ENCODE assay signal across 14 cellular contexts in genomic region chr10:32952541-32953276, GRCh38. TPM values are rescaled to one million over a fixed set of nuclear protein-coding genes. Genes with fewer than 3 reads are reported as not detected.
DNase-seq lines count a peak whose midpoint lies in the region; ATAC-seq and TF ChIP-seq lines count a peak whose summit lies in the region.
"Had no signal": no experiment of that assay in that cellular context is flagged by ENCODE, and none has a peak within 500 bp of the region (broad histone marks: within the 10 kb centered on the region; RNA-seq: fewer than 3 reads in every experiment).

No MANE protein-coding gene starts in this region.

- no peaks in the 10 kb centered on the region for H3K9me3 ChIP-seq in Karpas-422 (ENCODE audit: low read length)
- H3K9me3 ChIP-seq in psoas muscle = no peaks in the 10 kb centered on the region

- no peaks in the 10 kb centered on the region for H3K9me3 Mint-ChIP-seq in Calu3 (ENCODE audit: low read depth, unreplicated experiment)
- H3K9me3 Mint-ChIP-seq in effector memory CD8-positive, alpha-beta T cell = no peaks in the 10 kb centered on the region

- peaks cover 97% of the 10 kb centered on the region for H3K36me3 Mint-ChIP-seq in Calu3 (ENCODE audit: insufficient read depth, unreplicated experiment)
- H3K36me3 Mint-ChIP-seq in effector memory CD8-positive, alpha-beta T cell (ENCODE audit: insufficient read depth) = peaks cover 30% of the 10 kb centered on the region

- H3K4me1 Mint-ChIP-seq in Calu3 (ENCODE audit: low read depth, unreplicated experiment) = peaks cover 53% of the 10 kb centered on the region
- peaks cover 52 to 74% of the 10 kb centered on the region in 2 donors for H3K4me1 Mint-ChIP-seq in effector memory CD8-positive, alpha-beta T cell (ENCODE audit: low read depth in 2 of 2)

- H3K79me2 ChIP-seq in Karpas-422 (ENCODE audit: low read length) = peaks cover 100% of the 10 kb centered on the region

- intact Hi-C loops in Calu3 (cut with micrococcal nuclease; ENCODE audit: unreplicated experiment) = no loop called here
- intact Hi-C loops in psoas muscle (cut with DNase I) = no loop called here

- H2AFZ ChIP-seq in Karpas-422 (ENCODE audit: low read length) = no peak overlapping the region

- H3K4me3 Mint-ChIP-seq in Calu3 (ENCODE audit: low read depth, unreplicated experiment) = peak overlapping the region; percentile 98
- peak overlapping the region; percentile 72 to 84 for H3K4me3 Mint-ChIP-seq in effector memory CD8-positive, alpha-beta T cell

- H3K27ac Mint-ChIP-seq in Calu3 (ENCODE audit: unreplicated experiment) = peak overlapping the region; percentile 97
- peak overlapping the region in 1 of 2 donors; percentile 77 for H3K27ac Mint-ChIP-seq in effector memory CD8-positive, alpha-beta T cell

- CTCF ChIA-PET in Calu3 (lab: Charles Lee) = interaction anchor here (1.2 to 2.4 kb wide), 4 partner anchors 9 to 56 kb away, joined by 3 to 8 read pairs (median 4); no protein-coding TSS in a partner anchor

- no peak for DNase-seq in Calu3
- peak; percentile 54 for DNase-seq in Karpas-422
- no peak for DNase-seq in effector memory CD8-positive, alpha-beta T cell
- no peak for DNase-seq in psoas muscle
- no peak for DNase-seq in cortex of kidney (lab: John Stamatoyannopoulos, UW)
- no peak for DNase-seq in KBM-7
- DNase-seq in HK-2 (ENCODE audit: unreplicated experiment) = no peak
- DNase-seq: HCEC 1CT; NCI-H1417 treated with DMSO at 0.1 percent for 48 hours; NCI-H524 treated with DMSO at 0.1 percent for 48 hours; posterior cingulate gyrus; stimulated activated CD4-positive, alpha-beta T cell treated with anti-CD3 and anti-CD28 coated beads, Interleukin-4, amount 100 ng/mL, for 1 hour; WERI-Rb-1 had no signal

- BruUV-seq in Calu3 (replicated peaks; lab: Mats Ljungman, UMichigan) = no TSS peak

- in situ Hi-C loops in KBM-7 (cut with MboI; ENCODE audit: low pct_unique_long_range_greater_than_20kb, low sequenced_read_pairs) = no loop called here

- peaks cover 55% of the 10 kb centered on the region for H3K36me3 ChIP-seq in Karpas-422 (ENCODE audit: insufficient read depth, low read length)
- peaks cover 0 to 9% of the 10 kb centered on the region in 2 donors for H3K36me3 ChIP-seq in psoas muscle (ENCODE audit: insufficient read depth in 1 of 2, low read depth in 1 of 2)
- H3K36me3 ChIP-seq: WERI-Rb-1 had no signal

- H3K4me3 ChIP-seq in Karpas-422 (ENCODE audit: low read length) (peak overlapping the region; percentile 84), psoas muscle (peak overlapping the region; percentile 95)

- H3K27ac ChIP-seq in Karpas-422 (ENCODE audit: low read length) = peak overlapping the region; percentile 93
- peak overlapping the region; percentile 98 for H3K27ac ChIP-seq in psoas muscle
- H3K27ac ChIP-seq: WERI-Rb-1 had no signal

- H3K4me2 ChIP-seq in Karpas-422 (ENCODE audit: low read depth, low read length, poor library complexity, severe bottlenecking) = peak overlapping the region; percentile 82

- ATAC-seq in effector memory CD8-positive, alpha-beta T cell (replicated peaks) = no peak
- no peak for ATAC-seq in psoas muscle
- no peak for ATAC-seq in HG03571 (IDR thresholded peaks at IDR 0.05; ENCODE audit: unreplicated experiment)

- H3K27me3 ChIP-seq in Karpas-422 (ENCODE audit: low read length) (no peaks in the 10 kb centered on the region), psoas muscle (ENCODE audit: insufficient read depth in 3 of 3, low read length in 2 of 3) (no peaks in the 10 kb centered on the region)

- peaks cover 73% of the 10 kb centered on the region for H4K20me1 ChIP-seq in Karpas-422 (ENCODE audit: insufficient read depth, low read depth, low read length)

- H3K4me1 ChIP-seq in Karpas-422 (ENCODE audit: low read length) = peaks cover 84% of the 10 kb centered on the region
- H3K4me1 ChIP-seq in psoas muscle = peaks cover 90% of the 10 kb centered on the region

- no peaks in the 10 kb centered on the region for H3K9me2 ChIP-seq in Karpas-422 (replicated peaks; ENCODE audit: insufficient read depth, low read length)

- 63 to 75% (median 69%) methylated on average over 4 of the region's 4 CpGs for WGBS in psoas muscle, 3 donors

- no peaks in the 10 kb centered on the region for H3K27me3 Mint-ChIP-seq in Calu3 (ENCODE audit: unreplicated experiment)
- H3K27me3 Mint-ChIP-seq in effector memory CD8-positive, alpha-beta T cell = no peaks in the 10 kb centered on the region

- H3K9ac ChIP-seq in Karpas-422 (ENCODE audit: low read length) = peak overlapping the region; percentile 95

- TF ChIP-seq CTCF in Calu3 (IDR thresholded peaks at IDR 0.05; ENCODE audit: unreplicated experiment) (no peak), psoas muscle (IDR thresholded peaks at IDR 0.05) (no peak)

RNA-seq across cellular contexts. Expression of gene ITGB1, which starts 5.3 kb away (rescaled TPM):
- total RNA-seq in Calu3 (2022) = 1,388 and 1,455 TPM in 2 replicates
- total RNA-seq in Karpas-422 (2014; rRNA removed; shearing (Covaris generic); ENCODE audit: low replicate concordance) = 526 and 559 TPM in 2 replicates
- 100 to 1,000 TPM; 222 to 485 (median 241) TPM for total RNA-seq in psoas muscle
- polyA plus RNA-seq in psoas muscle = 100 to 1,000 TPM; 215 to 569 (median 259) TPM
